In genomic region chr1:165592945-165593823, GRCh38 we compare ENCODE assay signal across 10 cellular contexts. TPM values are rescaled to one million over a fixed set of nuclear protein-coding genes. Genes with fewer than 3 reads are reported as not detected.
DNase-seq lines count a peak whose midpoint lies in the region; ATAC-seq and TF ChIP-seq lines count a peak whose summit lies in the region.
"Had no signal": no experiment of that assay in that cellular context is flagged by ENCODE, and none has a peak within 500 bp of the region (broad histone marks: within the 10 kb centered on the region; RNA-seq: fewer than 3 reads in every experiment).

No MANE protein-coding gene starts in this region.

- no peak for ATAC-seq in thoracic aorta (ENCODE audit: insufficient number of reproducible peaks, low FRiP score, low read depth)

- no peaks in the 10 kb centered on the region for H3K79me2 ChIP-seq in Karpas-422 (ENCODE audit: low read length)

- no peaks in the 10 kb centered on the region for H3K9me2 ChIP-seq in Karpas-422 (replicated peaks; ENCODE audit: insufficient read depth, low read length)

- H3K27me3 ChIP-seq in Karpas-422 (ENCODE audit: low read length) = no peaks in the 10 kb centered on the region
- H3K27me3 ChIP-seq in thoracic aorta (replicated peaks; ENCODE audit: insufficient read depth) = no peaks in the 10 kb centered on the region

- H4K20me1 ChIP-seq in Karpas-422 (ENCODE audit: insufficient read depth, low read depth, low read length) = no peaks in the 10 kb centered on the region

- H3K4me1 ChIP-seq in Karpas-422 (ENCODE audit: low read length) (peaks cover 17% of the 10 kb centered on the region), thoracic aorta (ENCODE audit: control insufficient read depth in 1 of 2, low read depth in 2 of 2) (peaks cover 5 to 6% of the 10 kb centered on the region in 2 donors)

- DNase-seq in NCI-H2196 (lab: John Stamatoyannopoulos, UW; ENCODE audit: unreplicated experiment) = peak; percentile 83
- DNase-seq in NCI-H2196 treated with DMSO at 0.1 percent for 48 hours (lab: John Stamatoyannopoulos, UW; ENCODE audit: unreplicated experiment) = no peak
- DNase-seq in Karpas-422 = peak; percentile 88
- DNase-seq in RKO (ENCODE audit: low spot score) = peak; percentile 66
- peak; percentile 47 for DNase-seq in activated T-helper 1 cell treated with Interleukin-2 at 50 U/mL for 16 hours (ENCODE audit: low read depth)
- peak; percentile 89 for DNase-seq in fibroblast of pulmonary artery (ENCODE audit: low read depth)
- DNase-seq in nucleus accumbens (lab: John Stamatoyannopoulos, UW) = peak in 48 of 56 donors; percentile 5 to 93 (median 53)
- DNase-seq in thoracic aorta (ENCODE audit: low spot score) = peak; percentile 40

- H3K36me3 ChIP-seq in Karpas-422 (ENCODE audit: insufficient read depth, low read length) (no peaks in the 10 kb centered on the region), thoracic aorta (no peaks in the 10 kb centered on the region)
- H3K36me3 ChIP-seq: BLaER1 had no signal

- H3K4me3 ChIP-seq in Karpas-422 (ENCODE audit: low read length) (no peak overlapping the region), fibroblast of pulmonary artery (replicated peaks; ENCODE audit: low read depth, low read length) (no peak overlapping the region), thoracic aorta (no peak overlapping the region)
- H3K4me3 ChIP-seq: BLaER1 had no signal

- no peak overlapping the region for H3K9ac ChIP-seq in Karpas-422 (ENCODE audit: low read length)
- H3K9ac ChIP-seq: BLaER1 had no signal

- TF ChIP-seq CTCF in fibroblast of pulmonary artery (IDR thresholded peaks at IDR 0.05; ENCODE audit: low read length, missing control alignments) (peak; percentile 86), thoracic aorta (IDR thresholded peaks at IDR 0.05) (peak; percentile 94)

- H3K27ac ChIP-seq in Karpas-422 (ENCODE audit: low read length) (no peak overlapping the region), thoracic aorta (no peak overlapping the region)
- H3K27ac ChIP-seq: BLaER1 had no signal

- no peaks in the 10 kb centered on the region for H3K9me3 ChIP-seq in Karpas-422 (ENCODE audit: low read length)
- H3K9me3 ChIP-seq in thoracic aorta = no peaks in the 10 kb centered on the region
- H3K9me3 ChIP-seq: BLaER1 had no signal

- H3K4me2 ChIP-seq in Karpas-422 (ENCODE audit: low read depth, low read length, poor library complexity, severe bottlenecking) = peak overlapping the region; percentile 25
- H3K4me2 ChIP-seq: BLaER1 had no signal

- H2AFZ ChIP-seq in Karpas-422 (ENCODE audit: low read length) = no peak overlapping the region

RNA-seq across cellular contexts. Expression of gene MGST3, which starts 37.9 kb away (rescaled TPM):
- 40.7 and 44.8 TPM in 2 replicates for total RNA-seq in Karpas-422 (2014; rRNA removed; shearing (Covaris generic); ENCODE audit: low replicate concordance)
- 100 to 1,000 TPM; 160 to 252 TPM for total RNA-seq in thoracic aorta

RNA-seq across cellular contexts. Expression of gene LRRC52, which starts 49.4 kb away (rescaled TPM):
- total RNA-seq in Karpas-422 (2014; rRNA removed; shearing (Covaris generic); ENCODE audit: low replicate concordance) = not detected in 2 replicates
- total RNA-seq in thoracic aorta = not detected
- total RNA-seq: subcutaneous adipose tissue had no signal
